Comparison of ENCODE assay signal across 1 cellular context in the genomic region with DNA sequence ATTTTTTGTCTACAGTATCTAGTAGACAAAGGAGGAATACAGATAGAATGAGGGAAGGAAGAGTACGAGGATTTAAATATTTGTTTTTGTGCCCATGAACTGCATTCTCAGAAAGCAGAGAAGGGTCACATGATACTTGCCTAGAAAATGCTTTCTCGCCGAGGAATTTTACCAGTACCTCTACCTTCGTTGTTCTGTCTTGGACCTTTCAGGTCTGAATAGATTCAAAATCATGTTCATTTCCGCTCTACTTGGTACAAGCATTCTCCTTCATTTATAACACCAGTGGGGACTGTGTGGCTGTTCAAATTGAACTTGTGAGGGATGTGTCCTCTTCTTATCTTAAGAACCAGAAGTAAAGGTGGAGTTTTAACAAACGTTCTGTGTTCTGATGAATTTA.
A peak's percentile ranks its signal among the peaks of the same experiment; 100 is the strongest.
TF ChIP-seq lines count a peak whose summit lies in the region.

No MANE protein-coding gene starts in this region.

TF ChIP-seq in GM12878, 131 proteins besides CTCF, POLR2A, EP300 and RAD21 (continued from another document):
- 0 out of 2 replicates have a peak, but pooled peaks have one; percentile 23 for TF ChIP-seq MLLT1 (IDR thresholded peaks at IDR 0.05)
- TF ChIP-seq RAD51 (IDR thresholded peaks at IDR 0.05), result peak; percentile 66
TF ChIP-seq in GM12878: peak in this region for 2.
